21 cellular contexts compared by ENCODE assay signal in genomic region chr1:90501281-90501680, GRCh38.
DNase-seq lines count a peak whose midpoint lies in the region; ATAC-seq, FAIRE-seq and TF ChIP-seq lines count a peak whose summit lies in the region.
"Had no signal": no experiment of that assay in that cellular context is flagged by ENCODE, and none has a peak within 500 bp of the region (broad histone marks: within the 10 kb centered on the region; RNA-seq: fewer than 3 reads in every experiment).

No MANE protein-coding gene starts in this region.

- H3K36me3 Mint-ChIP-seq in neural crest cell (ENCODE audit: low read depth), result no peaks in the 10 kb centered on the region

- H3K9ac ChIP-seq in HUES48 (ENCODE audit: low read depth, low read length), result no peak overlapping the region

- TF ChIP-seq CTCF in D721Med (IDR thresholded peaks at IDR 0.05; ENCODE audit: insufficient read depth, missing control alignments) (peak; percentile 50), neural crest cell (conservative IDR thresholded peaks at IDR 0.05) (no peak)

- H3K4me3 ChIP-seq in HUES48 (ENCODE audit: low read depth, low read length), result no peak overlapping the region
- H3K4me3 ChIP-seq: MG63 had no signal

- H3K9me3 ChIP-seq in HUES48 (ENCODE audit: control insufficient read depth, insufficient read depth, low read length), result no peaks in the 10 kb centered on the region
- H3K9me3 ChIP-seq: MG63 had no signal

- peak; percentile 92 for FAIRE-seq in D721Med (lab: Jason Lieb, UNC)
- FAIRE-seq: H1 had no signal

- H3K4me3 Mint-ChIP-seq in neural crest cell, result peak overlapping the region; percentile 13
- H3K4me3 Mint-ChIP-seq: HFFc6; T-helper 1 cell treated with Interleukin-12 subunit alpha and Interleukin-12 subunit beta and Interleukin-4 antibody, amounts not matched to agents 30 μg/mL and 1 μg/mL, for 36 hours had no signal

- no peaks in the 10 kb centered on the region for H3K9me3 Mint-ChIP-seq in neural crest cell
- H3K9me3 Mint-ChIP-seq: T-helper 1 cell treated with Interleukin-12 subunit alpha and Interleukin-12 subunit beta and Interleukin-4 antibody, amounts not matched to agents 30 μg/mL and 1 μg/mL, for 36 hours had no signal

- H3K4me1 ChIP-seq in HUES48 (ENCODE audit: control insufficient read depth, insufficient read depth, low read length), result peaks cover 31% of the 10 kb centered on the region

- peaks cover 31% of the 10 kb centered on the region for H3K4me1 Mint-ChIP-seq in neural crest cell

- peak; percentile 13 for DNase-seq in D721Med (ENCODE audit: insufficient read length, low spot score)
- DNase-seq in NCI-H82 (lab: John Stamatoyannopoulos, UW), result peak; percentile 96
- no peak for DNase-seq in neural crest cell (ENCODE audit: low read depth, low spot score)
- no peak for DNase-seq in DMS 273 (lab: John Stamatoyannopoulos, UW; ENCODE audit: unreplicated experiment)
- no peak for DNase-seq in stimulated activated CD4-positive, alpha-beta T cell treated with anti-CD3 and anti-CD28 coated beads, Interleukin-15, amount 100 ng/mL, for 24 hours
- DNase-seq: COR-L47; DMS79; HFFc6; IMR-90; Karpas-422; MG63; NCI-H1105; NCI-H1930; NCI-H510A; NK-92 treated with Interleukin-12 subunit alpha and Interleukin-12 subunit beta, amount 100 ng/mL, for 24 hours; SIG-M5 had no signal

- no peaks in the 10 kb centered on the region for H3K36me3 ChIP-seq in HUES48 (ENCODE audit: control insufficient read depth, insufficient read depth, low read length)
- H3K36me3 ChIP-seq: MG63 had no signal

- no peaks in the 10 kb centered on the region for H3K27me3 Mint-ChIP-seq in neural crest cell (ENCODE audit: low read depth)

- no peak for ATAC-seq in GM21529 (IDR thresholded peaks at IDR 0.05; ENCODE audit: unreplicated experiment)
- ATAC-seq in HG02588 (IDR thresholded peaks at IDR 0.05; ENCODE audit: unreplicated experiment), result no peak

- H3K27me3 ChIP-seq in HUES48 (ENCODE audit: control insufficient read depth, insufficient read depth, low read length), result no peaks in the 10 kb centered on the region
- H3K27me3 ChIP-seq: MG63 had no signal

- H3K27ac Mint-ChIP-seq in neural crest cell (ENCODE audit: unreplicated experiment), result no peak overlapping the region
- H3K27ac Mint-ChIP-seq: HFFc6; T-helper 1 cell treated with Interleukin-12 subunit alpha and Interleukin-12 subunit beta and Interleukin-4 antibody, amounts not matched to agents 30 μg/mL and 1 μg/mL, for 36 hours had no signal

- peak overlapping the region; percentile 67 for H3K27ac ChIP-seq in HUES48 (ENCODE audit: low read depth, low read length)

Comparison
In these comparisons a context has a peak if more than half of its experiments do, and no peak if none do; other contexts are left out.
1. DNase-seq: peak in D721Med (single experiment) and NCI-H82 (single experiment); none in neural crest cell (single experiment), DMS 273 (single experiment) and stimulated activated CD4-positive, alpha-beta T cell treated with anti-CD3 and anti-CD28 coated beads, Interleukin-15, amount 100 ng/mL, for 24 hours (single experiment).